ENCODE assay signal across 16 cellular contexts in the genomic region with DNA sequence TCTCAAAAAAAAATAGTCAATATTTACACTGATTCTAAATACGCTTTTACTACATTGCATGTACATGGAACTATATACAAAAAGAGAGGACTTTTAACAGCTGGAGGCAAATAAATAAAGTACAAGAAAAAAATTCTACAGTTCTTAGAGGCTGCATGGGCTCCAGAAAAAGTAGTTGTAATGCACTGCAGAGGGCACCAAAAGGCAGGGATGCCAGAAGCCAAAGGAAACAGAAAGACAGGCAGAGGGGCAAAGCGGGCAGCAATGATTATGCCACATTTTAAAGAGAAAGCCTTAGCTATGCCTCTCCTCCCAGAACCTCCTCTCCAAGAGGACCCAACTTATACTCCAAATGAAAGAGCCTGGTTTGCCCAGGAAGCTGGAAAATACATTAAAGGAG. TPM values are rescaled to one million over a fixed set of nuclear protein-coding genes. Genes with fewer than 3 reads are reported as not detected.
DNase-seq lines count a peak whose midpoint lies in the region; ATAC-seq and TF ChIP-seq lines count a peak whose summit lies in the region.
"Had no signal": no experiment of that assay in that cellular context is flagged by ENCODE, and none has a peak within 500 bp of the region (broad histone marks: within the 10 kb centered on the region; RNA-seq: fewer than 3 reads in every experiment).

No MANE protein-coding gene starts in this region.

- H3K9me2 ChIP-seq in GM23338 (ENCODE audit: insufficient read depth), result no peaks in the 10 kb centered on the region

- ATAC-seq in activated T-helper 17 cell treated with anti-CD3 and anti-CD28 coated beads, Interleukin-2, amount 50 U/mL, for 72 hours (replicated peaks), result no peak
- no peak for ATAC-seq in GM23338

- no peak overlapping the region for H3K27ac Mint-ChIP-seq in activated T-helper 17 cell treated with anti-CD3 and anti-CD28 coated beads, Interleukin-2, amount 50 U/mL, for 72 hours
- no peak overlapping the region for H3K27ac Mint-ChIP-seq in GM23338
- H3K27ac Mint-ChIP-seq: brain had no signal

- peaks cover 3% of the 10 kb centered on the region for H3K4me1 Mint-ChIP-seq in activated T-helper 17 cell treated with anti-CD3 and anti-CD28 coated beads, Interleukin-2, amount 50 U/mL, for 72 hours
- peaks cover 6% of the 10 kb centered on the region; the same call in 2 of the 3 replicates for H3K4me1 Mint-ChIP-seq in GM23338

- H3K4me1 ChIP-seq in osteoblast (ENCODE audit: insufficient read depth, low read length), result peaks cover 10% of the 10 kb centered on the region
- H3K4me1 ChIP-seq in GM23338 (ENCODE audit: insufficient read depth), result no peaks in the 10 kb centered on the region

- peaks cover 10% of the 10 kb centered on the region for H3K27me3 Mint-ChIP-seq in activated T-helper 17 cell treated with anti-CD3 and anti-CD28 coated beads, Interleukin-2, amount 50 U/mL, for 72 hours
- H3K27me3 Mint-ChIP-seq in GM23338 (ENCODE audit: insufficient read depth, low read depth, poor library complexity), result peaks cover 1% of the 10 kb centered on the region

- H3K9me3 ChIP-seq in osteoblast (ENCODE audit: low read depth, low read length), result no peaks in the 10 kb centered on the region
- H3K9me3 ChIP-seq: ovary, upper lobe of left lung had no signal

- H2AFZ ChIP-seq in osteoblast (ENCODE audit: low read length), result peak overlapping the region; percentile 85
- H2AFZ ChIP-seq in GM23338, result no peak overlapping the region

- H3K4me3 Mint-ChIP-seq in activated T-helper 17 cell treated with anti-CD3 and anti-CD28 coated beads, Interleukin-2, amount 50 U/mL, for 72 hours, result no peak overlapping the region
- no peak overlapping the region for H3K4me3 Mint-ChIP-seq in GM23338
- H3K4me3 Mint-ChIP-seq: brain had no signal

- no peaks in the 10 kb centered on the region for H3K36me3 Mint-ChIP-seq in activated T-helper 17 cell treated with anti-CD3 and anti-CD28 coated beads, Interleukin-2, amount 50 U/mL, for 72 hours (ENCODE audit: low read depth)
- H3K36me3 Mint-ChIP-seq in GM23338 (ENCODE audit: low read depth), result no peaks in the 10 kb centered on the region
- H3K36me3 Mint-ChIP-seq: brain had no signal

- peak; percentile 47 for TF ChIP-seq CTCF in osteoblast (IDR thresholded peaks at IDR 0.05; ENCODE audit: extremely low read depth, low read depth, low read length)
- TF ChIP-seq CTCF in GM23338 (conservative IDR thresholded peaks at IDR 0.05; ENCODE audit: low read depth in 2 of 2), result peak in 1 of 2 experiments; percentile 40; a peak in 2 of 4 replicates

- H4K20me1 ChIP-seq in osteoblast (ENCODE audit: insufficient read depth, low read length), result no peaks in the 10 kb centered on the region
- no peaks in the 10 kb centered on the region for H4K20me1 ChIP-seq in GM23338 (replicated peaks; ENCODE audit: insufficient read depth)

- DNase-seq in NCI-H1092 treated with DMSO at 0.1 percent for 48 hours (lab: John Stamatoyannopoulos, UW) (peak; percentile 23), NCI-H1092 (lab: John Stamatoyannopoulos, UW) (no peak), NCI-H774 (lab: John Stamatoyannopoulos, UW) (peak; percentile 4), dermis blood vessel endothelial cell (peak; percentile 27), osteoblast (ENCODE audit: insufficient read length, low spot score, missing footprints) (no peak), GM23338 (ENCODE audit: low spot score) (no peak), GM19240 (ENCODE audit: insufficient read length, low spot score) (no peak)
- DNase-seq: activated CD4-positive, alpha-beta T cell treated with anti-CD3 and anti-CD28 coated beads for 4 hours; mesendoderm; NCI-H1930; NK-92 treated with Interleukin-12 subunit alpha and Interleukin-12 subunit beta, amount 100 ng/mL, for 24 hours; stimulated activated CD4-positive, alpha-beta T cell treated with anti-CD3 and anti-CD28 coated beads, Interleukin-15, amount 100 ng/mL, for 24 hours; upper lobe of left lung had no signal

- no peak overlapping the region for H3K27ac ChIP-seq in osteoblast (ENCODE audit: low read depth, low read length)
- H3K27ac ChIP-seq in GM23338 (ENCODE audit: low read depth), result no peak overlapping the region
- H3K27ac ChIP-seq: ovary, upper lobe of left lung had no signal

- H3K27me3 ChIP-seq in osteoblast (ENCODE audit: insufficient read depth, low read length) (no peaks in the 10 kb centered on the region), GM23338 (ENCODE audit: insufficient read depth) (no peaks in the 10 kb centered on the region)
- H3K27me3 ChIP-seq: ovary, upper lobe of left lung had no signal

- H3F3A ChIP-seq in GM23338 (replicated peaks; ENCODE audit: low read depth), result no peaks in the 10 kb centered on the region

- H3K36me3 ChIP-seq in osteoblast (ENCODE audit: insufficient read depth, low read length) (no peaks in the 10 kb centered on the region), GM23338 (ENCODE audit: insufficient read depth) (no peaks in the 10 kb centered on the region)
- H3K36me3 ChIP-seq: ovary, upper lobe of left lung had no signal

- H3K79me2 ChIP-seq in osteoblast (ENCODE audit: insufficient read depth, low read length), result no peaks in the 10 kb centered on the region
- H3K79me2 ChIP-seq in GM23338 (replicated peaks; ENCODE audit: insufficient read depth), result no peaks in the 10 kb centered on the region

- no peaks in the 10 kb centered on the region for H3K9me3 Mint-ChIP-seq in activated T-helper 17 cell treated with anti-CD3 and anti-CD28 coated beads, Interleukin-2, amount 50 U/mL, for 72 hours
- H3K9me3 Mint-ChIP-seq in GM23338, result peaks cover 3% of the 10 kb centered on the region; the same call in 1 of the 3 replicates
- H3K9me3 Mint-ChIP-seq: brain had no signal

- H3K4me3 ChIP-seq in osteoblast (ENCODE audit: insufficient read depth, low read length) (peak overlapping the region; percentile 68), GM23338 (no peak overlapping the region)
- H3K4me3 ChIP-seq: ovary, upper lobe of left lung had no signal

- H3K4me2 ChIP-seq in osteoblast (ENCODE audit: insufficient read depth, low read length) (peak overlapping the region; percentile 80), GM23338 (no peak overlapping the region)

RNA-seq across cellular contexts. Expression of a gene that starts 11.6 kb away (rescaled TPM):
- total RNA-seq in dermis blood vessel endothelial cell (30.6 and 44.2 TPM in 2 replicates), osteoblast (25.3 and 28.6 TPM in 2 replicates)
- total RNA-seq in activated T-helper 17 cell treated with anti-CD3 and anti-CD28 coated beads, Interleukin-2, amount 50 U/mL, for 72 hours, result 10 to 100 TPM; 16.6 to 28.4 TPM
- 11.2 and 14.4 TPM in 2 replicates for total RNA-seq in GM23338 (2014; rRNA removed; shearing (Covaris generic))
- polyA plus RNA-seq in GM23338 (2016; fragmentation: Nextera tagmentation; extraction: Ambion mirVana), result 4.7 and 5.0 TPM in 2 replicates

RNA-seq across cellular contexts. Expression of a gene that starts 20.5 kb away (rescaled TPM):
- 0.14 and 1.0 TPM in 2 replicates for total RNA-seq in dermis blood vessel endothelial cell
- 0.36 and 0.59 TPM in 2 replicates for total RNA-seq in osteoblast
- not detected for total RNA-seq in activated T-helper 17 cell treated with anti-CD3 and anti-CD28 coated beads, Interleukin-2, amount 50 U/mL, for 72 hours
- 5.6 and 10.0 TPM in 2 replicates for total RNA-seq in GM23338 (2014; rRNA removed; shearing (Covaris generic))
- 1.7 and 2.4 TPM in 2 replicates for polyA plus RNA-seq in GM23338 (2016; fragmentation: Nextera tagmentation; extraction: Ambion mirVana)

RNA-seq across cellular contexts. Expression of a gene that starts 35.4 kb away (rescaled TPM):
- total RNA-seq in dermis blood vessel endothelial cell, result 124 and 217 TPM in 2 replicates
- 56.5 and 66.3 TPM in 2 replicates for total RNA-seq in osteoblast
- 100 to 1,000 TPM in 1 of 2 donors, 10 to 100 TPM in 1; 92.7 to 215 TPM for total RNA-seq in activated T-helper 17 cell treated with anti-CD3 and anti-CD28 coated beads, Interleukin-2, amount 50 U/mL, for 72 hours
- 175 and 306 TPM in 2 replicates for total RNA-seq in GM23338 (2014; rRNA removed; shearing (Covaris generic))
- 382 and 407 TPM in 2 replicates for polyA plus RNA-seq in GM23338 (2016; fragmentation: Nextera tagmentation; extraction: Ambion mirVana)

Comparison
In these comparisons a context has a peak if more than half of its experiments do, and no peak if none do; other contexts are left out.
1. DNase-seq: peak in NCI-H1092 treated with DMSO at 0.1 percent for 48 hours (single experiment), NCI-H774 (single experiment) and dermis blood vessel endothelial cell (single experiment); none in NCI-H1092 (single experiment), osteoblast (single experiment), GM23338 (single experiment) and GM19240 (single experiment).